Comparison of ENCODE assay signal across 20 cellular contexts in the genomic region with DNA sequence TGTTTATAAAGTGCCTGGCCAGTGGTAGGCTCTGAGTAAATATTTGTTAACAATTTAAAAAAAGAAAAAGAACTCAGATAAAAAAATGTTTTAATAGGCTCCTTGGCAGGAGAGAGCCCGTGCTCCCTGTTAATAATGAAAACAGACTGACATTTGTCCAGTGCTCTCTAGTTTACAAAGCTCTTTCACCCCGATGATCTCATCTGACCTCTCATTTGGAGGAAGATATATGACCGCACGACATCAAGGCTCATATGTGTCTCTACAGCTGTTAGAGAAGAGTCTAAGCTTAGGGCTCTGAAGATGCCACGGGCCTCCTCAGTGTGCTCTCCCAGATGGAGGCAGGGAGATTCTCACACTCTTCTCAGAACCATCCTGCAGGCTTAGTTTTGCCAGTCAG.
"Had no signal": no experiment of that assay in that cellular context is flagged by ENCODE, and none has a peak within 500 bp of the region (broad histone marks: within the 10 kb centered on the region; RNA-seq: fewer than 3 reads in every experiment).

No MANE protein-coding gene starts in this region.

- H2AFZ ChIP-seq: hepatocyte had no signal

- H3K79me2 ChIP-seq: hepatocyte had no signal

- H3K4me2 ChIP-seq: hepatocyte had no signal

- DNase-seq: activated B cell treated with CpG ODN at 0.5 μM for 24 hours; activated CD4-positive, alpha-beta T cell treated with anti-CD3 and anti-CD28 coated beads for 48 hours; activated CD8-positive, alpha-beta T cell treated with anti-CD3 and anti-CD28 coated beads for 36 hours; activated effector memory CD4-positive, alpha-beta T cell treated with anti-CD3 and anti-CD28 coated beads, Interleukin-2, amount 50 U/mL, for 16 hours; activated T-cell treated with anti-CD3 and anti-CD28 coated beads, Interleukin-2, amount 50 U/mL, for 4 hours; adrenal gland; erythroblast; islet precursor cell; left lung; mucosa of descending colon; naive thymus-derived CD8-positive, alpha-beta T cell; occipital lobe; stimulated activated CD4-positive, alpha-beta T cell treated with anti-CD3 and anti-CD28 coated beads, Interleukin-4, amount 100 ng/mL, for 4 hours; stimulated activated CD8-positive, alpha-beta memory T cell treated with anti-CD3 and anti-CD28 coated beads, Interleukin-4, amount 100 ng/mL, for 48 hours; stimulated activated naive CD8-positive, alpha-beta T cell treated with anti-CD3 and anti-CD28 coated beads, Interleukin-15, Interleukin-2, amounts not matched to agents 100 U/mL and 50 U/mL, for 24 hours; T-helper 2 cell; trophoblast cell had no signal

- H3K36me3 ChIP-seq: adrenal gland, left lung, right atrium auricular region had no signal

- H3K27ac ChIP-seq: adrenal gland, hepatocyte, right atrium auricular region had no signal

- H3K27me3 ChIP-seq: right atrium auricular region had no signal

- H3K9me3 ChIP-seq: adrenal gland, left lung, mucosa of descending colon had no signal

- H3K4me3 ChIP-seq: adrenal gland, hepatocyte, left lung, mucosa of descending colon, right atrium auricular region, skin epidermis had no signal
